8 cellular contexts compared by ENCODE assay signal in genomic region chr15:42581272-42581730, GRCh38. TPM values are rescaled to one million over a fixed set of nuclear protein-coding genes. Genes with fewer than 3 reads are reported as not detected.
A peak's percentile ranks its signal among the peaks of the same experiment; 100 is the strongest.
DNase-seq lines count a peak whose midpoint lies in the region; ATAC-seq and TF ChIP-seq lines count a peak whose summit lies in the region.

No MANE protein-coding gene starts in this region.

- peak; percentile 9 for TF ChIP-seq CTCF in choroid plexus epithelial cell (conservative IDR thresholded peaks at IDR 0.05; ENCODE audit: low read depth, low read length)

- H3K4me3 ChIP-seq in choroid plexus epithelial cell (ENCODE audit: low read depth, low read length), result peak overlapping the region; percentile 68

- intact Hi-C loops in left colon (cut with DNase I, micrococcal nuclease), result no loop called here

- peak; percentile 37 for TF ChIP-seq POLR2A in GM18505 (IDR thresholded peaks at IDR 0.05; ENCODE audit: borderline replicate concordance, extremely low read depth, insufficient read depth, insufficient read length)

- DNase-seq in NCI-H2227 (lab: John Stamatoyannopoulos, UW; ENCODE audit: unreplicated experiment), result peak; percentile 85
- DNase-seq in activated CD4-positive, alpha-beta T cell treated with anti-CD3 and anti-CD28 coated beads for 4 hours, result peak; percentile 69 to 73
- DNase-seq in choroid plexus epithelial cell (ENCODE audit: low read depth), result peak; percentile 72
- peak; percentile 86 to 91 for DNase-seq in left colon
- peak; percentile 27 to 43 for DNase-seq in stimulated activated CD4-positive, alpha-beta T cell treated with anti-CD3 and anti-CD28 coated beads, Interleukin-1b, Interleukin-23, amount 100 ng/mL, for 1 hour (ENCODE audit: low read depth in 2 of 2)

- ATAC-seq in GM18505 (IDR thresholded peaks at IDR 0.05; ENCODE audit: unreplicated experiment) (peak; percentile 69), HG02938 (IDR thresholded peaks at IDR 0.05; ENCODE audit: unreplicated experiment) (peak; percentile 69), left colon (peak; percentile 99), HG03469 (IDR thresholded peaks at IDR 0.05; ENCODE audit: unreplicated experiment) (no peak)

RNA-seq across cellular contexts. Expression of gene STARD9, which starts 5.9 kb away (rescaled TPM):
- total RNA-seq in left colon, result 1 to 10 TPM; 5.0 to 7.2 TPM

RNA-seq across cellular contexts. Expression of gene HAUS2, which starts 32.7 kb away (rescaled TPM):
- total RNA-seq in left colon, result 10 to 100 TPM; 10.5 to 13.2 TPM

RNA-seq across cellular contexts. Expression of gene LRRC57, which starts 32.7 kb away (rescaled TPM):
- total RNA-seq in left colon, result 10 to 100 TPM; 27.4 to 32.2 TPM

Comparison
In these comparisons a context has a peak if more than half of its experiments do, and no peak if none do; other contexts are left out.
1. DNase-seq: peak in every context shown above with its lines; median percentile 88 in left colon; 85 in NCI-H2227; 72 in choroid plexus epithelial cell; 71 in activated CD4-positive, alpha-beta T cell treated with anti-CD3 and anti-CD28 coated beads for 4 hours; 35 in stimulated activated CD4-positive, alpha-beta T cell treated with anti-CD3 and anti-CD28 coated beads, Interleukin-1b, Interleukin-23, amount 100 ng/mL, for 1 hour.